28 cellular contexts compared by ENCODE assay signal in genomic region chr2:78710632-78711375, GRCh38.
"Had no signal": no experiment of that assay in that cellular context is flagged by ENCODE, and none has a peak within 500 bp of the region (broad histone marks: within the 10 kb centered on the region; RNA-seq: fewer than 3 reads in every experiment).

No MANE protein-coding gene starts in this region.

- DNase-seq: activated effector memory CD4-positive, alpha-beta T cell treated with anti-CD3 and anti-CD28 coated beads, Interleukin-2, amount 50 U/mL, for 16 hours; activated effector memory CD4-positive, alpha-beta T cell treated with Interleukin-2 at 50 U/mL for 16 hours; activated gamma-delta T cell; activated gamma-delta T cell treated with Interleukin-2 at 50 U/mL for 16 hours; activated naive CD4-positive, alpha-beta T cell; activated naive CD4-positive, alpha-beta T cell treated with anti-CD3 and anti-CD28 coated beads for 36 hours; activated naive CD4-positive, alpha-beta T cell treated with anti-CD3 and anti-CD28 coated beads, Interleukin-2, amount 10 ng/mL, durations not matched to agents 7 days and 5 days; activated naive CD4-positive, alpha-beta T cell treated with anti-CD3 and anti-CD28 coated beads, Interleukin-2, amount 50 U/mL, for 16 hours; activated naive CD4-positive, alpha-beta T cell treated with Interleukin-2 at 50 U/mL for 16 hours; activated naive CD8-positive, alpha-beta T cell treated with anti-CD3 and anti-CD28 coated beads for 36 hours; activated naive CD8-positive, alpha-beta T cell treated with anti-CD3 and anti-CD28 coated beads, Interleukin-2, amount 10 ng/mL, durations not matched to agents 7 days and 5 days; activated naive CD8-positive, alpha-beta T cell treated with anti-CD3 and anti-CD28 coated beads, Interleukin-2, amount 50 U/mL, for 24 hours; activated T-cell treated with anti-CD3 and anti-CD28 coated beads, Interleukin-2, amount 50 U/mL, for 4 hours; activated T-cell treated with anti-CD3 and anti-CD28 coated beads, Interleukin-2, amount 50 U/mL, for 48 hours; activated T-cell treated with anti-CD3 and anti-CD28 coated beads, Interleukin-2, amount 50 U/mL, for 72 hours; adrenal gland; amniotic stem cell; amygdala; anterior cingulate cortex; aorta; body of pancreas; brain microvascular endothelial cell; caudate nucleus; central memory CD4-positive, alpha-beta T cell; cerebellar nuclear complex had no signal

- H3K27ac ChIP-seq: adrenal gland, ascending aorta, body of pancreas, brain microvascular endothelial cell, breast epithelium, cardiac muscle cell had no signal

- H3K9me3 ChIP-seq: adrenal gland, ascending aorta, body of pancreas, breast epithelium had no signal

- H3K4me3 ChIP-seq: adrenal gland, ascending aorta, body of pancreas, breast epithelium, cardiac muscle cell had no signal

- H3K4me1 ChIP-seq: adrenal gland, ascending aorta, body of pancreas, breast epithelium had no signal

- H3K27me3 ChIP-seq: adrenal gland, ascending aorta, body of pancreas, brain microvascular endothelial cell, breast epithelium, cardiac muscle cell had no signal

- H3K36me3 ChIP-seq: adrenal gland, ascending aorta, brain microvascular endothelial cell, breast epithelium, cardiac muscle cell had no signal
